Comparison of ENCODE assay signal across 8 cellular contexts in the genomic region with DNA sequence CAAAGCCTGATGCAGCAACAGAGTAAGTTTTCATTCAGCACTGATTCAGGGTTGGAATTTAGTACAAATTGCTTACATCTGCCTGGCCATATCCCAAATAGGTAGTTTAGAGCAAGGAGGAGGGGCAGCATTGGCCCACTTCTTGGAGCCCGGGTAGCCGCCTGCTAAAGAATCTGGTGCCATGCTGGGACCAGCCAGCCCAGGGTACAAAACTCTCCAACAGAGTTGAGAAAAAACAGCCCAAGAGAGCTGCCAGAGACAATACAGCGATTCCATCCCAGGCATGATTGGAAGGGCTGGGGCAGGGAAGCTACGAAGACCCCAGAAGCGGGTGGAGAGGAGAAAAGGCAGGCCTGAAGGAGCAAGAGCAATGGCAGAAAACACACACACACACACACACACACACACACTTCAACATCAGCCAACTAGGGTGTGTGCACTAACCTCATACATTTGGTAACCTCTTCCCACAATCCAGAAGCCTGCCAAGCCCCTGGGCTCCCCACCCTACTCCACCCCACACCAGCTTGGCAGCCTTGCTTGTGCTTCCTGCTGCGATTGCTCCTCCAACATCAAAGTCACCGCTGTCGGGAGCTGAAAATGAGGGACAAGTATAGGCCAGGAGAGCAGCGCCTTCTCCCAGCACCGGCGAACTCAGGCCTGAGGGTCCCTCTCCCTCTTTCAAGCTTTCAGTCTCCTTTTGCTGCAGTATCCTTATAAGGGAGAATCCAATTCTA. TPM values are rescaled to one million over a fixed set of nuclear protein-coding genes. Genes with fewer than 3 reads are reported as not detected.
DNase-seq lines count a peak whose midpoint lies in the region; TF ChIP-seq lines count a peak whose summit lies in the region.

No MANE protein-coding gene starts in this region.

- H2AK5ac ChIP-seq in mesenchymal stem cell (ENCODE audit: low read length, severe bottlenecking): no peak overlapping the region

- H3K4me1 ChIP-seq in mesenchymal stem cell (ENCODE audit: control insufficient read depth, insufficient read depth, low read depth, low read length): peaks cover 14% of the 10 kb centered on the region
- H3K4me1 ChIP-seq in transverse colon: peaks cover 11 to 38% (median 26%) of the 10 kb centered on the region in 4 donors

- no peak overlapping the region for H2BK12ac ChIP-seq in mesenchymal stem cell (ENCODE audit: low read length in 2 of 2)

- peak; percentile 62 for DNase-seq in AG09309 (ENCODE audit: low read depth)
- DNase-seq in H7: peak; percentile 42
- DNase-seq in SK-N-MC (ENCODE audit: low read depth, low spot score): no peak
- DNase-seq in effector CD8-positive, alpha-beta T cell (lab: John Stamatoyannopoulos, UW): peak; percentile 10
- no peak for DNase-seq in mesenchymal stem cell
- peak; percentile 90 for DNase-seq in transverse colon
- DNase-seq in mesenteric fat pad (ENCODE audit: low spot score): no peak
- no peak for DNase-seq in D341Med (ENCODE audit: low spot score)

- no peak overlapping the region for H2BK15ac ChIP-seq in mesenchymal stem cell (ENCODE audit: low read depth, poor library complexity, severe bottlenecking)

- peak overlapping the region; percentile 57 for H4K8ac ChIP-seq in mesenchymal stem cell (ENCODE audit: low read length)

- H2AFZ ChIP-seq in mesenchymal stem cell (ENCODE audit: low read depth, low read length): no peak overlapping the region

- whole genome bisulfite sequencing in mesenchymal stem cell: 25% methylated on average over 9 of the region's 11 CpGs
- 0 to 2% methylated on average over 2 to 11 of the region's 11 CpGs for WGBS in transverse colon (ENCODE audit: low coverage in 1 of 2), 2 donors

- intact Hi-C loops in transverse colon (cut with DNase I; ENCODE audit: low total_unique reads): no loop called here

- H3K4me2 ChIP-seq in mesenchymal stem cell (ENCODE audit: low read length, poor library complexity, severe bottlenecking): peak overlapping the region; percentile 99

- no peak overlapping the region for H3K23ac ChIP-seq in mesenchymal stem cell (ENCODE audit: low read length in 2 of 2)

- H3K4me3 ChIP-seq in AG09309 (ENCODE audit: control insufficient read depth, low read depth, low read length): peak overlapping the region; percentile 52
- peak overlapping the region; percentile 98 for H3K4me3 ChIP-seq in H7 (ENCODE audit: insufficient read depth, low read depth, low read length)
- peak overlapping the region; percentile 89 for H3K4me3 ChIP-seq in SK-N-MC
- peak overlapping the region; percentile 48 to 91 for H3K4me3 ChIP-seq in mesenchymal stem cell (ENCODE audit: insufficient read depth in 1 of 2, low read depth in 1 of 2, low read length in 2 of 2)
- peak overlapping the region; percentile 52 to 92 (median 57) for H3K4me3 ChIP-seq in transverse colon

- peak overlapping the region in 1 of 2 experiments; percentile 56 for H3K4ac ChIP-seq in mesenchymal stem cell (ENCODE audit: low read depth in 1 of 2, low read length in 2 of 2)

- H3K79me1 ChIP-seq in mesenchymal stem cell (replicated peaks; ENCODE audit: low read length, poor library complexity, severe bottlenecking): peaks cover 13% of the 10 kb centered on the region

- peak overlapping the region; percentile 14 to 56 for H3K18ac ChIP-seq in mesenchymal stem cell (ENCODE audit: low read depth in 1 of 2, low read length in 2 of 2)

- peak overlapping the region; percentile 58 for H3K9ac ChIP-seq in SK-N-MC (ENCODE audit: insufficient read length)
- H3K9ac ChIP-seq in mesenchymal stem cell (ENCODE audit: low read length): peak overlapping the region; percentile 70

- no peak overlapping the region for H2BK5ac ChIP-seq in mesenchymal stem cell (ENCODE audit: low read depth, low read length, poor library complexity, severe bottlenecking)

- TF ChIP-seq EP300 in transverse colon (IDR thresholded peaks at IDR 0.05; ENCODE audit: low read depth): no peak

- no peaks in the 10 kb centered on the region; the same call in 1 of the 2 replicates for H3K27me3 ChIP-seq in H7 (ENCODE audit: control insufficient read depth, insufficient read depth, low read length)
- H3K27me3 ChIP-seq in mesenchymal stem cell (ENCODE audit: control insufficient read depth in 1 of 2, insufficient read depth in 1 of 2, low read length in 2 of 2): peaks cover 26 to 47% of the 10 kb centered on the region in 2 experiments
- H3K27me3 ChIP-seq in transverse colon: no peaks in the 10 kb centered on the region

- H3K14ac ChIP-seq in mesenchymal stem cell (ENCODE audit: low read length in 2 of 2): peak overlapping the region in 1 of 2 experiments; percentile 44

- no peak overlapping the region for H4K91ac ChIP-seq in mesenchymal stem cell (ENCODE audit: low read length)

- H2BK120ac ChIP-seq in mesenchymal stem cell (ENCODE audit: low read depth, low read length): no peak overlapping the region

- H3K27ac ChIP-seq in SK-N-MC: no peak overlapping the region
- H3K27ac ChIP-seq in mesenchymal stem cell (ENCODE audit: low read length, poor library complexity, severe bottlenecking): no peak overlapping the region
- H3K27ac ChIP-seq in transverse colon: peak overlapping the region; percentile 95 to 100 (median 98)

- no peak for TF ChIP-seq CTCF in AG09309 (IDR thresholded peaks at IDR 0.05; ENCODE audit: control insufficient read depth, insufficient read depth, low read depth, low read length, missing control alignments)
- no peak for TF ChIP-seq CTCF in transverse colon (IDR thresholded peaks at IDR 0.05)

- TF ChIP-seq POLR2A in transverse colon (IDR thresholded peaks at IDR 0.05): no peak

- in situ Hi-C loops in transverse colon (cut with MboI; ENCODE audit: low pct_ligation_motif_present in 1 of 4, low pct_unique_long_range_greater_than_20kb in 1 of 4, low sequenced_read_pairs in 3 of 4): no loop called here

- H3K9me3 ChIP-seq in SK-N-MC (ENCODE audit: low read depth, low read length): no peaks in the 10 kb centered on the region
- no peaks in the 10 kb centered on the region for H3K9me3 ChIP-seq in mesenchymal stem cell (ENCODE audit: control insufficient read depth, low read length)
- H3K9me3 ChIP-seq in transverse colon: no peaks in the 10 kb centered on the region

- H3K36me3 ChIP-seq in H7 (replicated peaks; ENCODE audit: control insufficient read depth, insufficient read depth, low read length) (no peaks in the 10 kb centered on the region), SK-N-MC (ENCODE audit: insufficient read depth, low read length) (no peaks in the 10 kb centered on the region), mesenchymal stem cell (ENCODE audit: control insufficient read depth in 1 of 2, insufficient read depth in 2 of 2, low read depth in 1 of 2, low read length in 2 of 2) (no peaks in the 10 kb centered on the region), transverse colon (no peaks in the 10 kb centered on the region)

RNA-seq across cellular contexts. Expression of gene PIK3C2B, which starts 1.3 kb away (rescaled TPM):
- total RNA-seq in H7 (2014; rRNA removed; shearing (Covaris generic)): 14.7 and 18.1 TPM in 2 replicates
- 3.7 TPM for polyA plus RNA-seq in mesenchymal stem cell (2013, experiment 1 of 2)
- 3.8 TPM for polyA plus RNA-seq in mesenchymal stem cell (2013, experiment 2 of 2)
- total RNA-seq in transverse colon (100 to 1,000 TPM in 2 of 4 donors, 10 to 100 TPM in 2; 61.9 to 181 (median 88.8) TPM), mesenteric fat pad (47.1 TPM)

RNA-seq across cellular contexts. Expression of gene MDM4, which starts 22.9 kb away (rescaled TPM):
- total RNA-seq in H7 (2014; rRNA removed; shearing (Covaris generic)): 15.9 and 17.6 TPM in 2 replicates
- polyA plus RNA-seq in mesenchymal stem cell (2013, experiment 1 of 2): 10.6 TPM
- polyA plus RNA-seq in mesenchymal stem cell (2013, experiment 2 of 2): 9.5 TPM
- total RNA-seq in transverse colon (100 to 1,000 TPM in 2 of 4 donors, 10 to 100 TPM in 2; 64.3 to 140 (median 109) TPM), mesenteric fat pad (88.5 TPM)

Comparison
In these comparisons a context has a peak if more than half of its experiments do, and no peak if none do; other contexts are left out.
1. DNase-seq: peak in AG09309 (single experiment), H7 (single experiment), effector CD8-positive, alpha-beta T cell (single experiment) and transverse colon (single experiment); none in SK-N-MC (single experiment), mesenchymal stem cell (single experiment), mesenteric fat pad (single experiment) and D341Med (single experiment).
2. H3K27ac ChIP-seq: peak in transverse colon (4 of 4); none in SK-N-MC (single experiment) and mesenchymal stem cell (single experiment).
3. Peak in every context shown above with its lines, with median percentiles within 50 percentile points of each other: H3K4me3 ChIP-seq.